ENCODE assay signal across 14 cellular contexts in the genomic region with DNA sequence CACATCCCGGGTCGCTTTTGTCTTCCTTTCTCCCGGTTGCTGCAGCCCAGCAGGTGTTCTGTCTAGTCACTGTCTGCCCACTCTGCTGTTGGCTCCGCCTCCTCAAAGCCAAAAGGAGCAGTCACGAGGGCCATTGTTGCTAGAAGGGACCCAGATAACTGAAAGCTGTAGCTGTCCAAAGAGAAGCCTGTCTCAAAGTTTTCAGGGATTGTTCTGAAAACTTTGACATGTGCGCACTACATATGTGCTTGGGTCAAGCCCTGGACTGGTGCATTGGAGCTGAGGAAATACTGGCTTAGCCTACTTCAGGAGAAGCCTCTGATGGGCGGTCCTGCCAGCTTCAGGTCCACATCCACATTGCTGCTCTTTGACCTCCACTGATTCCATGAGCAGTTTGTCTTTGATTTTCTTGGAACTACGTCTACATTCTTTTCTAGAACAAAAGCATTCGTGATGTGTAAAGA. TPM values are rescaled to one million over a fixed set of nuclear protein-coding genes. Genes with fewer than 3 reads are reported as not detected.
DNase-seq lines count a peak whose midpoint lies in the region; ATAC-seq and TF ChIP-seq lines count a peak whose summit lies in the region.
"Had no signal": no experiment of that assay in that cellular context is flagged by ENCODE, and none has a peak within 500 bp of the region (broad histone marks: within the 10 kb centered on the region; RNA-seq: fewer than 3 reads in every experiment).

No MANE protein-coding gene starts in this region.

- H3K79me1 ChIP-seq in mesendoderm (ENCODE audit: low read length): no peaks in the 10 kb centered on the region

- peaks cover 11% of the 10 kb centered on the region for H3K9me3 Mint-ChIP-seq in WTC11
- H3K9me3 Mint-ChIP-seq in progenitor cell of endocrine pancreas (ENCODE audit: low read depth): no peaks in the 10 kb centered on the region

- CTCF ChIA-PET in WTC11 (lab: Charles Lee): interaction anchor here (0.9 to 1.2 kb wide), 2 partner anchors 35 to 83 kb away, joined by 3 read pairs; no protein-coding TSS in a partner anchor

- H3K79me2 ChIP-seq in mesendoderm (ENCODE audit: control insufficient read depth, insufficient read depth, low read length): no peaks in the 10 kb centered on the region

- ATAC-seq in WTC11: peak; percentile 87
- ATAC-seq in HG03108 (IDR thresholded peaks at IDR 0.05; ENCODE audit: unreplicated experiment): no peak
- no peak for ATAC-seq in HG02852 (IDR thresholded peaks at IDR 0.05; ENCODE audit: unreplicated experiment)
- ATAC-seq: left cardiac atrium had no signal

- H3K4me3 ChIP-seq in GM12865 (ENCODE audit: low read depth, low read length): no peak overlapping the region
- no peak overlapping the region for H3K4me3 ChIP-seq in mesendoderm (ENCODE audit: low read length)
- H3K4me3 ChIP-seq: coronary artery, smooth muscle cell, thyroid gland had no signal

- H2AK5ac ChIP-seq in mesendoderm (ENCODE audit: low read length): no peak overlapping the region

- H3K4me3 Mint-ChIP-seq in WTC11 (no peak overlapping the region), progenitor cell of endocrine pancreas (ENCODE audit: low read depth) (no peak overlapping the region)
- H3K4me3 Mint-ChIP-seq: nephron progenitor cell had no signal

- TF ChIP-seq CTCF in GM12865 (IDR thresholded peaks at IDR 0.05; ENCODE audit: insufficient read depth, low read depth, low read length, missing control alignments) (no peak), WTC11 (IDR thresholded peaks at IDR 0.05) (no peak), progenitor cell of endocrine pancreas (IDR thresholded peaks at IDR 0.05; ENCODE audit: unreplicated experiment) (no peak)

- no peak overlapping the region for H2BK120ac ChIP-seq in mesendoderm (ENCODE audit: low read depth, low read length)

- H2BK15ac ChIP-seq in mesendoderm (replicated peaks; ENCODE audit: low read depth): no peak overlapping the region

- H3K27ac Mint-ChIP-seq in WTC11: no peak overlapping the region
- H3K27ac Mint-ChIP-seq in progenitor cell of endocrine pancreas: no peak overlapping the region
- H3K27ac Mint-ChIP-seq: nephron progenitor cell had no signal

- H3K56ac ChIP-seq in mesendoderm (ENCODE audit: low read length): no peak overlapping the region

- peak; percentile 16 for DNase-seq in GM12865 (ENCODE audit: low read depth)
- DNase-seq in NCI-H2029 (lab: John Stamatoyannopoulos, UW): peak; percentile 29
- DNase-seq in WTC11 (ENCODE audit: low spot score): peak; percentile 68
- peak; percentile 89 for DNase-seq in mesendoderm
- DNase-seq in progenitor cell of endocrine pancreas (ENCODE audit: low spot score, unreplicated experiment): no peak
- DNase-seq: Calu3, left cardiac atrium, nephron progenitor cell, T-helper 9 cell, thyroid gland had no signal

- no peak overlapping the region for H3K23ac ChIP-seq in mesendoderm (ENCODE audit: low read length)

- H3K18ac ChIP-seq in mesendoderm (ENCODE audit: low read length): no peak overlapping the region

- H3K4me2 ChIP-seq in mesendoderm (ENCODE audit: low read length): no peak overlapping the region
- H3K4me2 ChIP-seq: smooth muscle cell had no signal

- no CpG with 5 or more reads among the region's 9 CpGs for WGBS in mesendoderm (ENCODE audit: extremely low coverage, insufficient coverage, low lambda C conversion rate)

- H3K4ac ChIP-seq in mesendoderm (ENCODE audit: low read depth, low read length): no peak overlapping the region

- H2BK5ac ChIP-seq in mesendoderm (ENCODE audit: low read length): no peak overlapping the region

- no peaks in the 10 kb centered on the region for H3K27me3 ChIP-seq in mesendoderm (ENCODE audit: insufficient read depth, low read length, poor library complexity)
- H3K27me3 ChIP-seq: thyroid gland had no signal

- H3K4me1 Mint-ChIP-seq in WTC11 (peaks cover 9% of the 10 kb centered on the region; the same call in 1 of the 2 replicates), progenitor cell of endocrine pancreas (ENCODE audit: low read depth) (no peaks in the 10 kb centered on the region)
- H3K4me1 Mint-ChIP-seq: nephron progenitor cell had no signal

- POLR2A ChIA-PET in WTC11 (lab: Charles Lee): no interaction called here

- no peaks in the 10 kb centered on the region for H3K36me3 ChIP-seq in mesendoderm (ENCODE audit: control insufficient read depth, insufficient read depth, low read length)
- H3K36me3 ChIP-seq: thyroid gland had no signal

- no peaks in the 10 kb centered on the region for H3K4me1 ChIP-seq in mesendoderm (ENCODE audit: control insufficient read depth, low read depth, low read length)
- H3K4me1 ChIP-seq: thyroid gland had no signal

- no peak overlapping the region for H3K27ac ChIP-seq in mesendoderm (ENCODE audit: low read depth, low read length)
- H3K27ac ChIP-seq: coronary artery, thyroid gland had no signal

- peaks cover 4% of the 10 kb centered on the region; the same call in 1 of the 2 replicates for H3K27me3 Mint-ChIP-seq in WTC11 (ENCODE audit: low read depth)
- H3K27me3 Mint-ChIP-seq in progenitor cell of endocrine pancreas: no peaks in the 10 kb centered on the region

- H4K8ac ChIP-seq in mesendoderm (ENCODE audit: low read depth, low read length): no peak overlapping the region

- H4K5ac ChIP-seq in mesendoderm (ENCODE audit: low read length): no peak overlapping the region

- H3K9ac ChIP-seq in mesendoderm (ENCODE audit: low read length): no peak overlapping the region

- H3K36me3 Mint-ChIP-seq in WTC11 (no peaks in the 10 kb centered on the region), progenitor cell of endocrine pancreas (ENCODE audit: insufficient read depth) (no peaks in the 10 kb centered on the region)

TF ChIP-seq in WTC11, 78 proteins besides CTCF, POLR2A, EP300 and RAD21:
- TF ChIP-seq, protein P1, sequence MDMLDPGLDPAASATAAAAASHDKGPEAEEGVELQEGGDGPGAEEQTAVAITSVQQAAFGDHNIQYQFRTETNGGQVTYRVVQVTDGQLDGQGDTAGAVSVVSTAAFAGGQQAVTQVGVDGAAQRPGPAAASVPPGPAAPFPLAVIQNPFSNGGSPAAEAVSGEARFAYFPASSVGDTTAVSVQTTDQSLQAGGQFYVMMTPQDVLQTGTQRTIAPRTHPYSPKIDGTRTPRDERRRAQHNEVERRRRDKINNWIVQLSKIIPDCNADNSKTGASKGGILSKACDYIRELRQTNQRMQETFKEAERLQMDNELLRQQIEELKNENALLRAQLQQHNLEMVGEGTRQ (CRISPR knock-in tag; IDR thresholded peaks at IDR 0.05): no peak
- no peak for TF ChIP-seq GABPB1 (CRISPR knock-in tag; IDR thresholded peaks at IDR 0.05)
- TF ChIP-seq, protein P2, sequence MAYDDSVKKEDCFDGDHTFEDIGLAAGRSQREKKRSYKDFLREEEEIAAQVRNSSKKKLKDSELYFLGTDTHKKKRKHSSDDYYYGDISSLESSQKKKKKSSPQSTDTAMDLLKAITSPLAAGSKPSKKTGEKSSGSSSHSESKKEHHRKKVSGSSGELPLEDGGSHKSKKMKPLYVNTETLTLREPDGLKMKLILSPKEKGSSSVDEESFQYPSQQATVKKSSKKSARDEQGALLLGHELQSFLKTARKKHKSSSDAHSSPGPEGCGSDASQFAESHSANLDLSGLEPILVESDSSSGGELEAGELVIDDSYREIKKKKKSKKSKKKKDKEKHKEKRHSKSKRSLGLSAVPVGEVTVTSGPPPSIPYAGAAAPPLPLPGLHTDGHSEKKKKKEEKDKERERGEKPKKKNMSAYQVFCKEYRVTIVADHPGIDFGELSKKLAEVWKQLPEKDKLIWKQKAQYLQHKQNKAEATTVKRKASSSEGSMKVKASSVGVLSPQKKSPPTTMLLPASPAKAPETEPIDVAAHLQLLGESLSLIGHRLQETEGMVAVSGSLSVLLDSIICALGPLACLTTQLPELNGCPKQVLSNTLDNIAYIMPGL (CRISPR knock-in tag; IDR thresholded peaks at IDR 0.05): no peak
- no peak for TF ChIP-seq FOXK1 (CRISPR knock-in tag; IDR thresholded peaks at IDR 0.05)
- TF ChIP-seq ZNF232 (CRISPR knock-in tag; IDR thresholded peaks at IDR 0.05): no peak
- TF ChIP-seq, protein P3, sequence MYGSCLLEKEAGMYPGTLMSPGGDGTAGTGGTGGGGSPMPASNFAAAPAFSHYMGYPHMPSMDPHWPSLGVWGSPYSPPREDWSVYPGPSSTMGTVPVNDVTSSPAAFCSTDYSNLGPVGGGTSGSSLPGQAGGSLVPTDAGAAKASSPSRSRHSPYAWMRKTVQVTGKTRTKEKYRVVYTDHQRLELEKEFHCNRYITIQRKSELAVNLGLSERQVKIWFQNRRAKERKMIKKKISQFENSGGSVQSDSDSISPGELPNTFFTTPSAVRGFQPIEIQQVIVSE (CRISPR knock-in tag; IDR thresholded peaks at IDR 0.05; ENCODE audit: borderline replicate concordance): no peak
- no peak for TF ChIP-seq HMGA2 (CRISPR knock-in tag; IDR thresholded peaks at IDR 0.05)
- no peak for TF ChIP-seq FOXP1 (CRISPR knock-in tag; IDR thresholded peaks at IDR 0.05; ENCODE audit: borderline replicate concordance)
TF ChIP-seq in WTC11: peak in this region for 0.

RNA-seq across cellular contexts. Expression of a gene that starts 8.8 kb away (rescaled TPM):
- total RNA-seq in WTC11 (2021) (0.02 TPM in 1 of 3 replicates, not detected in the others), progenitor cell of endocrine pancreas (not detected in 2 replicates)
- not detected for polyA plus RNA-seq in mesendoderm (2013, experiment 1 of 2)
- polyA plus RNA-seq in mesendoderm (2013, experiment 2 of 2): not detected
- total RNA-seq: Calu3, left cardiac atrium, smooth muscle cell, thyroid gland had no signal
- polyA plus RNA-seq: smooth muscle cell had no signal

RNA-seq across cellular contexts. Expression of a gene that starts 45.4 kb away (rescaled TPM):
- total RNA-seq in WTC11 (2021): 0.57 to 0.92 TPM (median 0.60 TPM) in 3 replicates
- 0.01 TPM for polyA plus RNA-seq in mesendoderm (2013, experiment 1 of 2)
- not detected for polyA plus RNA-seq in mesendoderm (2013, experiment 2 of 2)
- 6.6 and 7.3 TPM in 2 replicates for total RNA-seq in progenitor cell of endocrine pancreas
- total RNA-seq: smooth muscle cell had no signal
